In genomic region chr11:132941024-132941646, GRCh38 we compare ENCODE assay signal across 8 cellular contexts.
DNase-seq lines count a peak whose midpoint lies in the region; ATAC-seq and TF ChIP-seq lines count a peak whose summit lies in the region.

No MANE protein-coding gene starts in this region.

- 48 to 50% (median 50%) methylated on average over 4 of the region's 4 CpGs for WGBS in heart left ventricle, 4 donors

- H3K27me3 ChIP-seq in heart left ventricle (peaks cover 8 to 41% (median 32%) of the 10 kb centered on the region in 9 donors), neural cell (ENCODE audit: insufficient read depth, low read depth, low read length) (peaks cover 19% of the 10 kb centered on the region)

- ATAC-seq in heart left ventricle (no peak), Right ventricle myocardium inferior (no peak), GM19397 (IDR thresholded peaks at IDR 0.05; ENCODE audit: unreplicated experiment) (no peak)

- H3K9me3 ChIP-seq in heart left ventricle (no peaks in the 10 kb centered on the region), neural cell (ENCODE audit: low read length) (no peaks in the 10 kb centered on the region)

- no peaks in the 10 kb centered on the region for H3F3A ChIP-seq in neural cell (ENCODE audit: insufficient read depth, low read length, poor library complexity, severe bottlenecking)

- no peak for TF ChIP-seq POLR2A in heart left ventricle (IDR thresholded peaks at IDR 0.05)

- no peak overlapping the region for H3K4me3 ChIP-seq in heart left ventricle
- no peak overlapping the region for H3K4me3 ChIP-seq in choroid plexus epithelial cell (ENCODE audit: low read depth, low read length)
- peak overlapping the region; percentile 69 for H3K4me3 ChIP-seq in neural cell (ENCODE audit: low read length)

- H3K9ac ChIP-seq in neural cell (ENCODE audit: low read length): no peak overlapping the region

- TF ChIP-seq CTCF in heart left ventricle (IDR thresholded peaks at IDR 0.05): peak; percentile 65 to 86 (median 77)
- peak; percentile 83 for TF ChIP-seq CTCF in choroid plexus epithelial cell (conservative IDR thresholded peaks at IDR 0.05; ENCODE audit: low read depth, low read length)
- peak; percentile 90 for TF ChIP-seq CTCF in neural cell (IDR thresholded peaks at IDR 0.05; ENCODE audit: poor library complexity, severe bottlenecking)

- intact Hi-C loops in heart left ventricle (cut with DNase I) (loop anchor here in 2 of 10 donors (5.0 to 10.0 kb wide), 2 partner anchors 1074 to 1076 kb away; no protein-coding TSS in a partner anchor), Right ventricle myocardium inferior (cut with DNase I) (loop anchor here (10.0 kb wide), 1 partner anchor 124 kb away; no protein-coding TSS in a partner anchor)

- DNase-seq in heart left ventricle (no peak), Right ventricle myocardium inferior (ENCODE audit: missing footprints) (no peak), NCI-H2227 (lab: John Stamatoyannopoulos, UW; ENCODE audit: unreplicated experiment) (peak; percentile 21), choroid plexus epithelial cell (ENCODE audit: low read depth) (peak; percentile 50), UCSD-AML1 (lab: John Stamatoyannopoulos, UW; ENCODE audit: unreplicated experiment) (no peak), T1000 (lab: John Stamatoyannopoulos, UW) (no peak)

- peaks cover 0 to 15% (median 0%) of the 10 kb centered on the region in 12 donors for H3K4me1 ChIP-seq in heart left ventricle

- H3K4me2 ChIP-seq in neural cell (ENCODE audit: low read length): no peak overlapping the region

- H3K36me3 ChIP-seq in heart left ventricle: no peaks in the 10 kb centered on the region
- H3K36me3 ChIP-seq in neural cell (ENCODE audit: insufficient read depth, low read length): no peaks in the 10 kb centered on the region

- H3K27ac ChIP-seq in heart left ventricle (no peak overlapping the region), neural cell (ENCODE audit: low read length) (no peak overlapping the region)

- no peaks in the 10 kb centered on the region for H3K9me2 ChIP-seq in neural cell (ENCODE audit: insufficient read depth, low read length)

- no peaks in the 10 kb centered on the region for H3K79me2 ChIP-seq in neural cell (replicated peaks; ENCODE audit: insufficient read depth, low read length)

- peak; percentile 93 for TF ChIP-seq RAD21 in neural cell (conservative IDR thresholded peaks at IDR 0.05)

- no peak overlapping the region for H2AFZ ChIP-seq in neural cell (ENCODE audit: low read depth, low read length)

- TF ChIP-seq EP300 in neural cell (conservative IDR thresholded peaks at IDR 0.05; ENCODE audit: poor library complexity, severe bottlenecking): no peak

- no peaks in the 10 kb centered on the region for H4K20me1 ChIP-seq in neural cell (ENCODE audit: insufficient read depth)

TF ChIP-seq in neural cell, 6 proteins besides CTCF, POLR2A, EP300 and RAD21:
- TF ChIP-seq POLR2AphosphoS5 (IDR thresholded peaks at IDR 0.05) (no peak), EZH2 (IDR thresholded peaks at IDR 0.05; ENCODE audit: borderline replicate concordance, insufficient read depth, low read length, poor library complexity, severe bottlenecking) (no peak), TAF1 (IDR thresholded peaks at IDR 0.05; ENCODE audit: low read depth) (no peak), MXI1 (conservative IDR thresholded peaks at IDR 0.05; ENCODE audit: poor library complexity, severe bottlenecking) (no peak), REST (IDR thresholded peaks at IDR 0.05; ENCODE audit: borderline replicate concordance) (peak; percentile 93), SMC3 (conservative IDR thresholded peaks at IDR 0.05; ENCODE audit: poor library complexity) (peak; percentile 95)

Comparison
In these comparisons a context has a peak if more than half of its experiments do, and no peak if none do; other contexts are left out.
1. DNase-seq: peak in NCI-H2227 (single experiment) and choroid plexus epithelial cell (single experiment); none in heart left ventricle (0 of 5), Right ventricle myocardium inferior (single experiment), UCSD-AML1 (single experiment) and T1000 (single experiment).
2. Peak in every context shown above with its lines, with median percentiles within 50 percentile points of each other: CTCF ChIP-seq.